Comparison of ENCODE assay signal across 8 cellular contexts in genomic region chr3:184298759-184299487, GRCh38. TPM values are rescaled to one million over a fixed set of nuclear protein-coding genes. Genes with fewer than 3 reads are reported as not detected.
DNase-seq lines count a peak whose midpoint lies in the region; ATAC-seq and TF ChIP-seq lines count a peak whose summit lies in the region.

Gene PSMD2, plus strand, starts transcription at chr3:184299241. Its CDS starts 26 bp downstream, at chr3:184299267.

- peaks cover 26% of the 10 kb centered on the region for H3K4me1 Mint-ChIP-seq in CD4-positive, alpha-beta T cell (ENCODE audit: low read depth)
- peaks cover 21% of the 10 kb centered on the region for H3K4me1 Mint-ChIP-seq in activated CD4-positive, alpha-beta memory T cell treated with anti-CD3 and anti-CD28 coated beads for 36 hours (ENCODE audit: low read depth)

- no peak for TF ChIP-seq CTCF in CD4-positive, alpha-beta T cell (IDR thresholded peaks at IDR 0.05)
- TF ChIP-seq CTCF in liver (IDR thresholded peaks at IDR 0.05; ENCODE audit: low read depth, low read length, missing input control), result no peak

- peak within 1 kb of the TSS; percentile 77 to 98 (median 79) for H3K4me3 ChIP-seq in liver (ENCODE audit: low read depth in 1 of 3, low read length in 3 of 3)

- no peaks in the 10 kb centered on the region for H3K27me3 Mint-ChIP-seq in CD4-positive, alpha-beta T cell
- no peaks in the 10 kb centered on the region for H3K27me3 Mint-ChIP-seq in activated CD4-positive, alpha-beta memory T cell treated with anti-CD3 and anti-CD28 coated beads for 36 hours

- H3K36me3 Mint-ChIP-seq in CD4-positive, alpha-beta T cell (ENCODE audit: low read depth), result peaks cover 49% of the 10 kb centered on the region
- peaks cover 32% of the 10 kb centered on the region for H3K36me3 Mint-ChIP-seq in activated CD4-positive, alpha-beta memory T cell treated with anti-CD3 and anti-CD28 coated beads for 36 hours

- DNase-seq in CD4-positive, alpha-beta T cell, result peak; percentile 94 to 98 (median 97)
- DNase-seq in HK-2 (ENCODE audit: unreplicated experiment) (peak; percentile 99), NCI-H82 treated with DMSO at 0.1 percent for 48 hours (lab: John Stamatoyannopoulos, UW; ENCODE audit: unreplicated experiment) (peak; percentile 90), dermis microvascular lymphatic vessel endothelial cell (ENCODE audit: low read depth in 2 of 2) (peak; percentile 90 to 97)
- DNase-seq in activated CD4-positive, alpha-beta memory T cell treated with anti-CD3 and anti-CD28 coated beads for 36 hours, result peak; percentile 99
- DNase-seq in stimulated activated CD4-positive, alpha-beta T cell treated with anti-CD3 and anti-CD28 coated beads, Interleukin-4, amount 100 ng/mL, for 1 hour, result peak; percentile 99

- no peaks in the 10 kb centered on the region for H3K27me3 ChIP-seq in CD4-positive, alpha-beta T cell (ENCODE audit: control insufficient read depth, insufficient read depth, low read length)
- no peaks in the 10 kb centered on the region for H3K27me3 ChIP-seq in liver (ENCODE audit: control insufficient read depth in 4 of 4, insufficient read depth in 4 of 4, low read length in 3 of 4)

- no peaks in the 10 kb centered on the region for H3K9me3 Mint-ChIP-seq in CD4-positive, alpha-beta T cell
- H3K9me3 Mint-ChIP-seq in activated CD4-positive, alpha-beta memory T cell treated with anti-CD3 and anti-CD28 coated beads for 36 hours, result no peaks in the 10 kb centered on the region

- H3K4me3 Mint-ChIP-seq in CD4-positive, alpha-beta T cell, result peak within 1 kb of the TSS; percentile 96
- peak within 1 kb of the TSS; percentile 93 for H3K4me3 Mint-ChIP-seq in activated CD4-positive, alpha-beta memory T cell treated with anti-CD3 and anti-CD28 coated beads for 36 hours

- under 1% methylated on average over 78 of the region's 78 CpGs for WGBS in liver

- peak within 1 kb of the TSS; percentile 91 for H3K27ac Mint-ChIP-seq in CD4-positive, alpha-beta T cell
- H3K27ac Mint-ChIP-seq in activated CD4-positive, alpha-beta memory T cell treated with anti-CD3 and anti-CD28 coated beads for 36 hours, result peak within 1 kb of the TSS; percentile 82

- POLR2A ChIA-PET in CD4-positive, alpha-beta T cell (lab: Charles Lee), result interaction anchor here (0.6 kb wide), 1 partner anchor 15 kb away, joined by 3 read pairs; no protein-coding TSS in a partner anchor
- POLR2A ChIA-PET in activated CD4-positive, alpha-beta memory T cell treated with anti-CD3 and anti-CD28 coated beads for 36 hours (lab: Charles Lee), result interaction anchor here (0.7 to 1.2 kb wide), 3 partner anchors 16 to 104 kb away, joined by 3 read pairs; no protein-coding TSS in a partner anchor

- ATAC-seq in CD4-positive, alpha-beta T cell (ENCODE audit: poor library complexity), result peak; percentile 93
- ATAC-seq in GM19455 (IDR thresholded peaks at IDR 0.05; ENCODE audit: unreplicated experiment), result peak; percentile 89

- intact Hi-C loops in CD4-positive, alpha-beta T cell (cut with DNase I, micrococcal nuclease), result loop anchor here (1.0 to 5.0 kb wide), 12 partner anchors 15 to 1502 kb away; partner anchors contain the start of genes AP2M1 (in 2 of the 2), EIF4G1 (in 2 of the 2), ABCC5 (in 1 of the 2) and ABCF3 (in 1 of the 2)
- intact Hi-C loops in activated CD4-positive, alpha-beta memory T cell treated with anti-CD3 and anti-CD28 coated beads for 36 hours (cut with micrococcal nuclease), result loop anchor here (1.0 to 10.0 kb wide), 10 partner anchors 15 to 662 kb away; partner anchors contain the start of genes ABCC5, ABCF3, AP2M1 and CAMK2N2

- peaks cover 4 to 32% (median 30%) of the 10 kb centered on the region in 4 donors for H3K36me3 ChIP-seq in liver (ENCODE audit: control insufficient read depth in 4 of 4, insufficient read depth in 3 of 4, low read depth in 1 of 4, low read length in 3 of 4)

- no peaks in the 10 kb centered on the region for H3K9me3 ChIP-seq in CD4-positive, alpha-beta T cell (ENCODE audit: control insufficient read depth, low read length)
- H3K9me3 ChIP-seq in liver (ENCODE audit: control insufficient read depth in 4 of 4, low read length in 3 of 4), result no peaks in the 10 kb centered on the region

- CTCF ChIA-PET in CD4-positive, alpha-beta T cell (lab: Charles Lee), result interaction anchor here (1.0 to 1.3 kb wide), 2 partner anchors 49 to 139 kb away, joined by 4 read pairs; partner anchors contain the start of gene EEF1AKMT4
- CTCF ChIA-PET in activated CD4-positive, alpha-beta memory T cell treated with anti-CD3 and anti-CD28 coated beads for 36 hours (lab: Charles Lee), result interaction anchor here (0.7 to 2.2 kb wide), 6 partner anchors 9 to 395 kb away, joined by 3 to 5 read pairs (median 4); no protein-coding TSS in a partner anchor

- H3K4me1 ChIP-seq in liver (ENCODE audit: control insufficient read depth in 4 of 4, insufficient read depth in 4 of 4, low read length in 3 of 4), result peaks cover 0 to 17% (median 13%) of the 10 kb centered on the region in 4 donors

- H3K27ac ChIP-seq in CD4-positive, alpha-beta T cell (ENCODE audit: low read depth, low read length), result peak within 1 kb of the TSS; percentile 60
- peak within 1 kb of the TSS; percentile 54 to 87 for H3K27ac ChIP-seq in liver (ENCODE audit: low read depth in 1 of 2, low read length in 2 of 2)

- no peak for TF ChIP-seq RAD21 in liver (IDR thresholded peaks at IDR 0.05)

- H3K9ac ChIP-seq in liver (ENCODE audit: low read depth in 1 of 2, low read length in 2 of 2), result peak within 1 kb of the TSS; percentile 79 to 94

TF ChIP-seq in liver, 16 proteins besides CTCF, POLR2A, EP300 and RAD21:
- TF ChIP-seq YY1 (IDR thresholded peaks at IDR 0.05), result peak; percentile 56
- peak; percentile 83 for TF ChIP-seq TAF1 (conservative IDR thresholded peaks at IDR 0.05)
- TF ChIP-seq EGR1 (IDR thresholded peaks at IDR 0.05; ENCODE audit: low read depth in 2 of 2), result no peak
- no peak for TF ChIP-seq HNF4G (IDR thresholded peaks at IDR 0.05)
- no peak for TF ChIP-seq ATF3 (IDR thresholded peaks at IDR 0.05)
- peak; percentile 98 for TF ChIP-seq ZBTB33 (IDR thresholded peaks at IDR 0.05)
- no peak for TF ChIP-seq MAX (IDR thresholded peaks at IDR 0.05)
- peak in 1 of 2 donors; percentile 83 for TF ChIP-seq GABPA (IDR thresholded peaks at IDR 0.05 in 1 of 2, conservative IDR thresholded peaks at IDR 0.05 in 1 of 2)
- peak; percentile 14 to 28 for TF ChIP-seq RXRA (IDR thresholded peaks at IDR 0.05)
- TF ChIP-seq JUND (IDR thresholded peaks at IDR 0.05), result no peak
- peak; percentile 40 for TF ChIP-seq SP1 (IDR thresholded peaks at IDR 0.05)
- no peak for TF ChIP-seq FOXA2 (IDR thresholded peaks at IDR 0.05)
- peak; percentile 43 for TF ChIP-seq REST (IDR thresholded peaks at IDR 0.05)
- peak in 1 of 2 donors; percentile 6 for TF ChIP-seq HNF4A (conservative IDR thresholded peaks at IDR 0.05)

RNA-seq across cellular contexts. Expression of gene PSMD2, which starts in this region (rescaled TPM):
- 100 to 1,000 TPM; 159 TPM for total RNA-seq in CD4-positive, alpha-beta T cell
- 100 to 1,000 TPM; 246 to 257 TPM for total RNA-seq in activated CD4-positive, alpha-beta memory T cell treated with anti-CD3 and anti-CD28 coated beads for 36 hours
- total RNA-seq in dermis microvascular lymphatic vessel endothelial cell, result 428 and 463 TPM in 2 replicates
- 100 to 1,000 TPM; 200 to 213 TPM for total RNA-seq in liver
- 100 to 1,000 TPM in 1 of 2 donors, 10 to 100 TPM in 1; 77.5 to 122 TPM for polyA plus RNA-seq in liver

Comparison
In these comparisons a context has a peak if more than half of its experiments do, and no peak if none do; other contexts are left out.
1. Peak in every context shown above with its lines: DNase-seq, ATAC-seq, H3K4me3 ChIP-seq and H3K27ac ChIP-seq.